Comparison of ENCODE assay signal across 1 cellular context in the genomic region with DNA sequence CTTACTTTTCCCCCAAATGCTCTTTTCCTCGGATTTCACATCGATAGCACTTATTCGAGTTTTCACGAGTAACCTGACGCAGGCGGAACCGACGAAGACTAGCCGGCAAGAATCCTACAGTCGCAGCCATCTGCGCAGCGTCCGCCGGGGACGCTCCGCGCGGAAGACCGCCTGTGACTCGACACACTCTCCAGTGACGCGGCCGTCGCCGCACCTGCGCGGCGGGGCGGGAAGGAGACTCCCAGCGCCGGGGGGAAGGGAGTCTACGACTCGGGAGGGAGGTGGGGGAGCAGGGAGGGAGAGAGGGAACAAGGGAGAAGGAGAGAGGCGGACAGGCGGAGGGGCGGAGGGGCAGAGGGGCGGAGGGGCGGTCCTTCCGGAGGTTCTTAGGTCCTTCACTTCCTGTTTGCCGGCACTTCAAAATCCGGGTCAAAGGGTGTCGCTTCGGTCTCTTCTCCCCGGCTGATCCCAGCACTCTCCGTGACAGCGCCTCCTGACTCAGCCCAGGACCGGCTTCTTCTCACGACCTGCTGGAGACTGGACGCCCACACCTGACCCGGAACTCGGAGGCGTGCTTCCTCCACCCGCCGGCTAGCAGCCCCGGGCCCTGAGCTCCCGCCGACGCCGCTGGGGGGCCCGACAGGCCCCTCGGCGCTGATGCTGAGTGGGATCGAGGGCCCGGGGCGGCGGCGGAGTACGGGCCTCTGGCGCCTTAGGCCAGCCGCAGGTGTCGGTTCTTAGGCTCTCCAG.
TF ChIP-seq lines count a peak whose summit lies in the region.

A gene with protein sequence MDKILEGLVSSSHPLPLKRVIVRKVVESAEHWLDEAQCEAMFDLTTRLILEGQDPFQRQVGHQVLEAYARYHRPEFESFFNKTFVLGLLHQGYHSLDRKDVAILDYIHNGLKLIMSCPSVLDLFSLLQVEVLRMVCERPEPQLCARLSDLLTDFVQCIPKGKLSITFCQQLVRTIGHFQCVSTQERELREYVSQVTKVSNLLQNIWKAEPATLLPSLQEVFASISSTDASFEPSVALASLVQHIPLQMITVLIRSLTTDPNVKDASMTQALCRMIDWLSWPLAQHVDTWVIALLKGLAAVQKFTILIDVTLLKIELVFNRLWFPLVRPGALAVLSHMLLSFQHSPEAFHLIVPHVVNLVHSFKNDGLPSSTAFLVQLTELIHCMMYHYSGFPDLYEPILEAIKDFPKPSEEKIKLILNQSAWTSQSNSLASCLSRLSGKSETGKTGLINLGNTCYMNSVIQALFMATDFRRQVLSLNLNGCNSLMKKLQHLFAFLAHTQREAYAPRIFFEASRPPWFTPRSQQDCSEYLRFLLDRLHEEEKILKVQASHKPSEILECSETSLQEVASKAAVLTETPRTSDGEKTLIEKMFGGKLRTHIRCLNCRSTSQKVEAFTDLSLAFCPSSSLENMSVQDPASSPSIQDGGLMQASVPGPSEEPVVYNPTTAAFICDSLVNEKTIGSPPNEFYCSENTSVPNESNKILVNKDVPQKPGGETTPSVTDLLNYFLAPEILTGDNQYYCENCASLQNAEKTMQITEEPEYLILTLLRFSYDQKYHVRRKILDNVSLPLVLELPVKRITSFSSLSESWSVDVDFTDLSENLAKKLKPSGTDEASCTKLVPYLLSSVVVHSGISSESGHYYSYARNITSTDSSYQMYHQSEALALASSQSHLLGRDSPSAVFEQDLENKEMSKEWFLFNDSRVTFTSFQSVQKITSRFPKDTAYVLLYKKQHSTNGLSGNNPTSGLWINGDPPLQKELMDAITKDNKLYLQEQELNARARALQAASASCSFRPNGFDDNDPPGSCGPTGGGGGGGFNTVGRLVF (plus strand): TSS at position 415 of the 750 bp plus-strand sequence. CDS start 534 bp downstream, outside the sequence.

TF ChIP-seq in HepG2, 621 proteins besides CTCF, POLR2A, EP300 and RAD21 (continued from another document and continues in another):
- TF ChIP-seq, protein P1, sequence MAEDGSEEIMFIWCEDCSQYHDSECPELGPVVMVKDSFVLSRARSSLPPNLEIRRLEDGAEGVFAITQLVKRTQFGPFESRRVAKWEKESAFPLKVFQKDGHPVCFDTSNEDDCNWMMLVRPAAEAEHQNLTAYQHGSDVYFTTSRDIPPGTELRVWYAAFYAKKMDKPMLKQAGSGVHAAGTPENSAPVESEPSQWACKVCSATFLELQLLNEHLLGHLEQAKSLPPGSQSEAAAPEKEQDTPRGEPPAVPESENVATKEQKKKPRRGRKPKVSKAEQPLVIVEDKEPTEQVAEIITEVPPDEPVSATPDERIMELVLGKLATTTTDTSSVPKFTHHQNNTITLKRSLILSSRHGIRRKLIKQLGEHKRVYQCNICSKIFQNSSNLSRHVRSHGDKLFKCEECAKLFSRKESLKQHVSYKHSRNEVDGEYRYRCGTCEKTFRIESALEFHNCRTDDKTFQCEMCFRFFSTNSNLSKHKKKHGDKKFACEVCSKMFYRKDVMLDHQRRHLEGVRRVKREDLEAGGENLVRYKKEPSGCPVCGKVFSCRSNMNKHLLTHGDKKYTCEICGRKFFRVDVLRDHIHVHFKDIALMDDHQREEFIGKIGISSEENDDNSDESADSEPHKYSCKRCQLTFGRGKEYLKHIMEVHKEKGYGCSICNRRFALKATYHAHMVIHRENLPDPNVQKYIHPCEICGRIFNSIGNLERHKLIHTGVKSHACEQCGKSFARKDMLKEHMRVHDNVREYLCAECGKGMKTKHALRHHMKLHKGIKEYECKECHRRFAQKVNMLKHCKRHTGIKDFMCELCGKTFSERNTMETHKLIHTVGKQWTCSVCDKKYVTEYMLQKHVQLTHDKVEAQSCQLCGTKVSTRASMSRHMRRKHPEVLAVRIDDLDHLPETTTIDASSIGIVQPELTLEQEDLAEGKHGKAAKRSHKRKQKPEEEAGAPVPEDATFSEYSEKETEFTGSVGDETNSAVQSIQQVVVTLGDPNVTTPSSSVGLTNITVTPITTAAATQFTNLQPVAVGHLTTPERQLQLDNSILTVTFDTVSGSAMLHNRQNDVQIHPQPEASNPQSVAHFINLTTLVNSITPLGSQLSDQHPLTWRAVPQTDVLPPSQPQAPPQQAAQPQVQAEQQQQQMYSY (CRISPR knock-in tag; IDR thresholded peaks at IDR 0.05), result 0 out of 2 replicates have a peak, but pooled peaks have one; percentile 43
- no peak for TF ChIP-seq MTA1 (CRISPR knock-in tag; IDR thresholded peaks at IDR 0.05; ENCODE audit: borderline replicate concordance)
- TF ChIP-seq MAF1 (CRISPR knock-in tag; IDR thresholded peaks at IDR 0.05; ENCODE audit: borderline replicate concordance), result peak; percentile 87; the same call in 1 of the 2 replicates
- TF ChIP-seq, protein P2, sequence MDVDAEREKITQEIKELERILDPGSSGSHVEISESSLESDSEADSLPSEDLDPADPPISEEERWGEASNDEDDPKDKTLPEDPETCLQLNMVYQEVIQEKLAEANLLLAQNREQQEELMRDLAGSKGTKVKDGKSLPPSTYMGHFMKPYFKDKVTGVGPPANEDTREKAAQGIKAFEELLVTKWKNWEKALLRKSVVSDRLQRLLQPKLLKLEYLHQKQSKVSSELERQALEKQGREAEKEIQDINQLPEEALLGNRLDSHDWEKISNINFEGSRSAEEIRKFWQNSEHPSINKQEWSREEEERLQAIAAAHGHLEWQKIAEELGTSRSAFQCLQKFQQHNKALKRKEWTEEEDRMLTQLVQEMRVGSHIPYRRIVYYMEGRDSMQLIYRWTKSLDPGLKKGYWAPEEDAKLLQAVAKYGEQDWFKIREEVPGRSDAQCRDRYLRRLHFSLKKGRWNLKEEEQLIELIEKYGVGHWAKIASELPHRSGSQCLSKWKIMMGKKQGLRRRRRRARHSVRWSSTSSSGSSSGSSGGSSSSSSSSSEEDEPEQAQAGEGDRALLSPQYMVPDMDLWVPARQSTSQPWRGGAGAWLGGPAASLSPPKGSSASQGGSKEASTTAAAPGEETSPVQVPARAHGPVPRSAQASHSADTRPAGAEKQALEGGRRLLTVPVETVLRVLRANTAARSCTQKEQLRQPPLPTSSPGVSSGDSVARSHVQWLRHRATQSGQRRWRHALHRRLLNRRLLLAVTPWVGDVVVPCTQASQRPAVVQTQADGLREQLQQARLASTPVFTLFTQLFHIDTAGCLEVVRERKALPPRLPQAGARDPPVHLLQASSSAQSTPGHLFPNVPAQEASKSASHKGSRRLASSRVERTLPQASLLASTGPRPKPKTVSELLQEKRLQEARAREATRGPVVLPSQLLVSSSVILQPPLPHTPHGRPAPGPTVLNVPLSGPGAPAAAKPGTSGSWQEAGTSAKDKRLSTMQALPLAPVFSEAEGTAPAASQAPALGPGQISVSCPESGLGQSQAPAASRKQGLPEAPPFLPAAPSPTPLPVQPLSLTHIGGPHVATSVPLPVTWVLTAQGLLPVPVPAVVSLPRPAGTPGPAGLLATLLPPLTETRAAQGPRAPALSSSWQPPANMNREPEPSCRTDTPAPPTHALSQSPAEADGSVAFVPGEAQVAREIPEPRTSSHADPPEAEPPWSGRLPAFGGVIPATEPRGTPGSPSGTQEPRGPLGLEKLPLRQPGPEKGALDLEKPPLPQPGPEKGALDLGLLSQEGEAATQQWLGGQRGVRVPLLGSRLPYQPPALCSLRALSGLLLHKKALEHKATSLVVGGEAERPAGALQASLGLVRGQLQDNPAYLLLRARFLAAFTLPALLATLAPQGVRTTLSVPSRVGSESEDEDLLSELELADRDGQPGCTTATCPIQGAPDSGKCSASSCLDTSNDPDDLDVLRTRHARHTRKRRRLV (CRISPR knock-in tag; IDR thresholded peaks at IDR 0.05), result no peak; the same call in 1 of the 2 replicates
- TF ChIP-seq RFX5 (IDR thresholded peaks at IDR 0.05; ENCODE audit: low read depth, low read length), result 0 out of 2 replicates have a peak, but pooled peaks have one; percentile 35
- TF ChIP-seq KAT8 (CRISPR knock-in tag; IDR thresholded peaks at IDR 0.05), result peak; percentile 68; the same call in 1 of the 2 replicates
- peak; percentile 78; the same call in 1 of the 2 replicates for TF ChIP-seq ZNF33A (CRISPR knock-in tag; IDR thresholded peaks at IDR 0.05; ENCODE audit: borderline replicate concordance)
- peak; percentile 60; the same call in 1 of the 2 replicates for TF ChIP-seq ZNF232 (CRISPR knock-in tag; IDR thresholded peaks at IDR 0.05; ENCODE audit: borderline replicate concordance)
- no peak for TF ChIP-seq ZNF282 (IDR thresholded peaks at IDR 0.05; ENCODE audit: partially characterized antibody)
- TF ChIP-seq MXI1 (IDR thresholded peaks at IDR 0.05; ENCODE audit: borderline replicate concordance, low read depth, low read length), result peak; percentile 57; the same call in 2 of the 3 replicates
- peak; percentile 98 for TF ChIP-seq NR2C2 (CRISPR knock-in tag; IDR thresholded peaks at IDR 0.05; ENCODE audit: borderline replicate concordance)
- peak; percentile 23; the same call in 1 of the 2 replicates for TF ChIP-seq ZNF430 (CRISPR knock-in tag; IDR thresholded peaks at IDR 0.05)
- TF ChIP-seq NR1H2 (CRISPR knock-in tag; IDR thresholded peaks at IDR 0.05; ENCODE audit: borderline replicate concordance, low read depth), result no peak
- TF ChIP-seq DMAP1 (CRISPR knock-in tag; IDR thresholded peaks at IDR 0.05), result peak; percentile 74
- TF ChIP-seq, protein P3, sequence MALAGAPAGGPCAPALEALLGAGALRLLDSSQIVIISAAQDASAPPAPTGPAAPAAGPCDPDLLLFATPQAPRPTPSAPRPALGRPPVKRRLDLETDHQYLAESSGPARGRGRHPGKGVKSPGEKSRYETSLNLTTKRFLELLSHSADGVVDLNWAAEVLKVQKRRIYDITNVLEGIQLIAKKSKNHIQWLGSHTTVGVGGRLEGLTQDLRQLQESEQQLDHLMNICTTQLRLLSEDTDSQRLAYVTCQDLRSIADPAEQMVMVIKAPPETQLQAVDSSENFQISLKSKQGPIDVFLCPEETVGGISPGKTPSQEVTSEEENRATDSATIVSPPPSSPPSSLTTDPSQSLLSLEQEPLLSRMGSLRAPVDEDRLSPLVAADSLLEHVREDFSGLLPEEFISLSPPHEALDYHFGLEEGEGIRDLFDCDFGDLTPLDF (CRISPR knock-in tag; IDR thresholded peaks at IDR 0.05), result peak; percentile 23; the same call in 1 of the 2 replicates
- TF ChIP-seq NAIF1 (CRISPR knock-in tag; IDR thresholded peaks at IDR 0.05; ENCODE audit: borderline replicate concordance), result peak; percentile 96
- TF ChIP-seq KDM6A (CRISPR knock-in tag; IDR thresholded peaks at IDR 0.05; ENCODE audit: low read depth), result no peak
- no peak for TF ChIP-seq SUZ12 (IDR thresholded peaks at IDR 0.05; ENCODE audit: low read depth, low read length)
- TF ChIP-seq ZSCAN25 (CRISPR knock-in tag; IDR thresholded peaks at IDR 0.05), result 0 out of 2 replicates have a peak, but pooled peaks have one; percentile 59
- no peak for TF ChIP-seq ZEB1 (IDR thresholded peaks at IDR 0.05; ENCODE audit: insufficient replicate concordance, low read depth)
- TF ChIP-seq, protein P4, sequence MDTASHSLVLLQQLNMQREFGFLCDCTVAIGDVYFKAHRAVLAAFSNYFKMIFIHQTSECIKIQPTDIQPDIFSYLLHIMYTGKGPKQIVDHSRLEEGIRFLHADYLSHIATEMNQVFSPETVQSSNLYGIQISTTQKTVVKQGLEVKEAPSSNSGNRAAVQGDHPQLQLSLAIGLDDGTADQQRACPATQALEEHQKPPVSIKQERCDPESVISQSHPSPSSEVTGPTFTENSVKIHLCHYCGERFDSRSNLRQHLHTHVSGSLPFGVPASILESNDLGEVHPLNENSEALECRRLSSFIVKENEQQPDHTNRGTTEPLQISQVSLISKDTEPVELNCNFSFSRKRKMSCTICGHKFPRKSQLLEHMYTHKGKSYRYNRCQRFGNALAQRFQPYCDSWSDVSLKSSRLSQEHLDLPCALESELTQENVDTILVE (CRISPR knock-in tag; IDR thresholded peaks at IDR 0.05), result peak; percentile 80
- 0 out of 2 replicates have a peak, but pooled peaks have one; percentile 12 for TF ChIP-seq ZNF12 (CRISPR knock-in tag; IDR thresholded peaks at IDR 0.05)
- TF ChIP-seq ZNF777 (CRISPR knock-in tag; IDR thresholded peaks at IDR 0.05), result peak; percentile 17
- no peak for TF ChIP-seq ZNF883 (CRISPR knock-in tag; IDR thresholded peaks at IDR 0.05; ENCODE audit: not compliant biosample characterization)
- 0 out of 2 replicates have a peak, but pooled peaks have one; percentile 47 for TF ChIP-seq TBP (CRISPR knock-in tag; IDR thresholded peaks at IDR 0.05)
- TF ChIP-seq MEIS2 (CRISPR knock-in tag; IDR thresholded peaks at IDR 0.05), result no peak; the same call in 1 of the 2 replicates
- no peak for TF ChIP-seq RFX1 (IDR thresholded peaks at IDR 0.05)
- TF ChIP-seq, protein P5, sequence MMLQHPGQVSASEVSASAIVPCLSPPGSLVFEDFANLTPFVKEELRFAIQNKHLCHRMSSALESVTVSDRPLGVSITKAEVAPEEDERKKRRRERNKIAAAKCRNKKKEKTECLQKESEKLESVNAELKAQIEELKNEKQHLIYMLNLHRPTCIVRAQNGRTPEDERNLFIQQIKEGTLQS (CRISPR knock-in tag; IDR thresholded peaks at IDR 0.05), result peak; percentile 64
- TF ChIP-seq, protein P6, sequence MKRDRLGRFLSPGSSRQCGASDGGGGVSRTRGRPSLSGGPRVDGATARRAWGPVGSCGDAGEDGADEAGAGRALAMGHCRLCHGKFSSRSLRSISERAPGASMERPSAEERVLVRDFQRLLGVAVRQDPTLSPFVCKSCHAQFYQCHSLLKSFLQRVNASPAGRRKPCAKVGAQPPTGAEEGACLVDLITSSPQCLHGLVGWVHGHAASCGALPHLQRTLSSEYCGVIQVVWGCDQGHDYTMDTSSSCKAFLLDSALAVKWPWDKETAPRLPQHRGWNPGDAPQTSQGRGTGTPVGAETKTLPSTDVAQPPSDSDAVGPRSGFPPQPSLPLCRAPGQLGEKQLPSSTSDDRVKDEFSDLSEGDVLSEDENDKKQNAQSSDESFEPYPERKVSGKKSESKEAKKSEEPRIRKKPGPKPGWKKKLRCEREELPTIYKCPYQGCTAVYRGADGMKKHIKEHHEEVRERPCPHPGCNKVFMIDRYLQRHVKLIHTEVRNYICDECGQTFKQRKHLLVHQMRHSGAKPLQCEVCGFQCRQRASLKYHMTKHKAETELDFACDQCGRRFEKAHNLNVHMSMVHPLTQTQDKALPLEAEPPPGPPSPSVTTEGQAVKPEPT (CRISPR knock-in tag; IDR thresholded peaks at IDR 0.05; ENCODE audit: low read depth), result no peak
